8 cellular contexts compared by ENCODE assay signal in the genomic region with DNA sequence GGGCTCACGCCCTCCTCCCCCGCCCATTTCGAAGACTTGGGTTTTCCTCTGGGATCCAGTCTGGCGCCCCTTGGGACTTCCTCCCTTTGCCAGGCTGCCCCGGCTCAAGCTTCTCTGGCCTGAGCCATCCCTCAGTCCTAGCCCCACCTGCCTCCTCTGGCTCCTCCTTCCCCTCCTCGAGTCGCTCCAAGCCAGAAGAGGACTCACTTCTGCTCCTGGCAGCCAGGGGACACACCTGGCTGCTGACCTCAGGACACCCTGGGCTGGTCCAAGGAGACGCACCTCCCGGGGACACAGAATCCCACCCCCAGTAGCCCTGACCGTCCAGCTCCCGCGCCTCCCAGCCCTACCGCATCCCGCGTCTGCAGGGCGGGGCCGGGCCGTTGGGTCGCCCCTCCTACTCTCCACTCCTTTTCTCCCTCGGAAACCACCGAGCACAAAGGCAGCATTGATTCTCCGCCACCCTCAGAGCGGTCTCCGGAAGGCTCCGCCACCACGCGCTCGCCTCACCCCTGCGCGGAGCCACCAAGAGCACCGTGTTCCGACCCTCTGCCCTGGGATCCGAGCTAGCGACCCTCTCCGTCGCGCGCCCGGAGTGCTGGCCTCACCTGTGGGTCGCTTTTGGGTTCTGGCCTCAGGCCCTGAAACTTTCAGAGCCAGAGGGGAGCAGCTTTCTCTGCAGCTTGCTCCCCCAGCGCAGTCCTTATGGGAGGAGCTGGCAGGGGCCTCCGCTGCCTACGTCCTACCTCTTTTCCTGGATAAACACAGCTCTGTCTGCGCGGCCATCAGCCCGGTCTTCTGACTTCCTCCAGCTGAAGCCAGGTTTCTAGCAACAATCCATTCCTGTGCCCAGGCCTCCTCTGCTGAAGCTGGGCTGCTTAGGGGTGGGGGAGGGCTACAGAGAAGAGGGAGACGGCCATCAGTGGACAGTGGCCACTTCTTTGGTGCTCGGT. TPM values are rescaled to one million over a fixed set of nuclear protein-coding genes. Genes with fewer than 3 reads are reported as not detected.
DNase-seq lines count a peak whose midpoint lies in the region; ATAC-seq and TF ChIP-seq lines count a peak whose summit lies in the region.

A gene (minus strand): TSS at position 364 of the 953 bp plus-strand sequence. CDS start 831 bp downstream, outside the sequence.

- intact Hi-C loops in left lung (cut with DNase I), result no loop called here

- ATAC-seq in activated CD4-positive, CD25-positive, alpha-beta regulatory T cell treated with anti-CD3 and anti-CD28 coated beads, Interleukin-2, amount 50 U/mL, for 24 hours, result peak; percentile 74 to 77
- peak; percentile 75 for ATAC-seq in central memory CD8-positive, alpha-beta T cell (replicated peaks; ENCODE audit: extremely low read depth, poor library complexity, severe bottlenecking)
- peak; percentile 63 for ATAC-seq in left lung
- no peak for ATAC-seq in HG02642 (IDR thresholded peaks at IDR 0.05; ENCODE audit: poor library complexity, unreplicated experiment)

- H3K79me2 ChIP-seq in KMS-11 (ENCODE audit: insufficient read depth, low read depth), result no peaks in the 10 kb centered on the region

- H3K27ac ChIP-seq in KMS-11 (no peak within 1 kb of the TSS; the same call in 1 of the 2 replicates), left lung (peak within 1 kb of the TSS; percentile 57 to 58)

- no peaks in the 10 kb centered on the region for H3K9me3 Mint-ChIP-seq in central memory CD8-positive, alpha-beta T cell

- H3K4me3 ChIP-seq in KMS-11 (IDR thresholded peaks at IDR 0.05; ENCODE audit: insufficient read depth, low read depth, low read length) (no peak within 1 kb of the TSS), left lung (peak within 1 kb of the TSS; percentile 32 to 42)

- H4K20me1 ChIP-seq in KMS-11 (ENCODE audit: insufficient read depth), result no peaks in the 10 kb centered on the region

- DNase-seq in COLO829 (ENCODE audit: low spot score) (peak; percentile 98), left lung (peak; percentile 60 to 84), EL (no peak)
- peak; percentile 51 to 67 for DNase-seq in central memory CD8-positive, alpha-beta T cell (ENCODE audit: low spot score in 2 of 2)
- peak; percentile 55 for DNase-seq in stimulated activated CD4-positive, alpha-beta T cell treated with anti-CD3 and anti-CD28 coated beads, Interleukin-2, amount 100 ng/mL, for 4 hours (ENCODE audit: low read depth)

- H3K36me3 ChIP-seq in KMS-11 (ENCODE audit: insufficient read depth) (no peaks in the 10 kb centered on the region), left lung (no peaks in the 10 kb centered on the region)

- peak within 1 kb of the TSS; percentile 2; the same call in 1 of the 2 replicates for H3K4me2 ChIP-seq in KMS-11

- H3K27me3 ChIP-seq in KMS-11 (ENCODE audit: insufficient read depth, low read depth) (peaks cover 14% of the 10 kb centered on the region), left lung (peaks cover 25 to 50% of the 10 kb centered on the region in 2 donors)

- peak within 1 kb of the TSS; percentile 90 for H3K27ac Mint-ChIP-seq in central memory CD8-positive, alpha-beta T cell (ENCODE audit: low read depth)

- H3K4me1 ChIP-seq in KMS-11 (ENCODE audit: low read depth, poor library complexity, severe bottlenecking), result peaks cover 25% of the 10 kb centered on the region
- peaks cover 13 to 38% of the 10 kb centered on the region in 2 donors for H3K4me1 ChIP-seq in left lung

- no peak for TF ChIP-seq CTCF in KMS-11 (conservative IDR thresholded peaks at IDR 0.05; ENCODE audit: low read depth, low read length)
- TF ChIP-seq CTCF in left lung (IDR thresholded peaks at IDR 0.05), result no peak

- H3K9me3 ChIP-seq in left lung, result no peaks in the 10 kb centered on the region

- H3K4me1 Mint-ChIP-seq in central memory CD8-positive, alpha-beta T cell, result peaks cover 42% of the 10 kb centered on the region

- H3K4me3 Mint-ChIP-seq in central memory CD8-positive, alpha-beta T cell, result peak within 1 kb of the TSS; percentile 79

- peak within 1 kb of the TSS; percentile 12; the same call in 1 of the 2 replicates for H2AFZ ChIP-seq in KMS-11 (ENCODE audit: low read depth)

- H3K9ac ChIP-seq in KMS-11, result peak within 1 kb of the TSS; percentile 44; the same call in 1 of the 2 replicates

- peaks cover 16% of the 10 kb centered on the region for H3K36me3 Mint-ChIP-seq in central memory CD8-positive, alpha-beta T cell (ENCODE audit: insufficient read depth)

- H3K27me3 Mint-ChIP-seq in central memory CD8-positive, alpha-beta T cell, result no peaks in the 10 kb centered on the region

RNA-seq across cellular contexts. Expression of the gene that starts here (rescaled TPM):
- under 1 TPM; 0.26 to 0.55 TPM for total RNA-seq in left lung

Comparison
In these comparisons a context has a peak if more than half of its experiments do, and no peak if none do; other contexts are left out.
1. Peak in DNase-seq, ATAC-seq, H3K4me3 ChIP-seq and H3K27ac ChIP-seq in left lung; RNA of the gene not detected or under 1 TPM.